ENCODE assay signal across 35 cellular contexts in the genomic region with DNA sequence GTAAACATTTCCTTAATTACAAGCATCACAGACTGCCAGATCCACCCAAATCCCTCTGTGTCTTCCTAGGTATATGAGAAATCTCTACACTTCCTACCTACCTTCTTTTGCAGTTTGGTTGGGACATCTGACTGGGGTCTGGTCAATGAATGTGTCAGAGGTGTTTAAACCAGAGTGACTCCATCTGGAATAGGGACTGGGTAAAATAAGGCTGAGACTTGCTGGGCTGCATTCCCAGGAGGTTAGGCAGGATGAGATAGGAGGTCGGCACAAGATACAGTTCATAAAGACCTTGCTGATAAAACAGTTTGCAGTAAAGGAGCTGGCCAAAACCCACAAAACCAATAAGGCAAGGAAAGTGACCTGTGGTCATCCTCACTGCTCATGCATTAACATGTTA.
"Had no signal": no experiment of that assay in that cellular context is flagged by ENCODE, and none has a peak within 500 bp of the region (broad histone marks: within the 10 kb centered on the region; RNA-seq: fewer than 3 reads in every experiment).

No MANE protein-coding gene starts in this region.

- H3K4me3 ChIP-seq: MG63 had no signal

- H3K27ac ChIP-seq: KMS-11 had no signal

- H3K4me2 ChIP-seq: KMS-11 had no signal

- H3K9me3 ChIP-seq: MG63 had no signal

- DNase-seq: Karpas-422, Kasumi-1, KBM-7, KG1, MG63, MM.1S, MV-4-11, NCI-H1048, NCI-H1092, NCI-H1092 treated with DMSO at 0.1 percent for 48 hours, NCI-H1105, NCI-H1105 treated with DMSO at 0.1 percent for 48 hours, NCI-H1417 treated with DMSO at 0.1 percent for 48 hours, NCI-H1436, NCI-H1436 treated with DMSO at 0.1 percent for 48 hours, NCI-H146, NCI-H1694, NCI-H1694 treated with DMSO at 0.1 percent for 48 hours, NCI-H187, NCI-H187 treated with DMSO at 0.1 percent for 48 hours, NCI-H1930, NCI-H2029, NCI-H2029 treated with DMSO at 0.1 percent for 48 hours, NCI-H2081, NCI-H2081 treated with DMSO at 0.1 percent for 48 hours, NCI-H2107, NCI-H2171, NCI-H2171 treated with DMSO at 0.1 percent for 48 hours, NCI-H2227 treated with DMSO at 0.1 percent for 48 hours, NCI-H226, NCI-H345, NCI-H446, NCI-H446 treated with DMSO at 0.1 percent for 48 hours, NCI-H510A had no signal

- H3K36me3 ChIP-seq: MG63 had no signal

- H3K9ac ChIP-seq: KMS-11 had no signal
